Comparison of ENCODE assay signal across 8 cellular contexts in the genomic region with DNA sequence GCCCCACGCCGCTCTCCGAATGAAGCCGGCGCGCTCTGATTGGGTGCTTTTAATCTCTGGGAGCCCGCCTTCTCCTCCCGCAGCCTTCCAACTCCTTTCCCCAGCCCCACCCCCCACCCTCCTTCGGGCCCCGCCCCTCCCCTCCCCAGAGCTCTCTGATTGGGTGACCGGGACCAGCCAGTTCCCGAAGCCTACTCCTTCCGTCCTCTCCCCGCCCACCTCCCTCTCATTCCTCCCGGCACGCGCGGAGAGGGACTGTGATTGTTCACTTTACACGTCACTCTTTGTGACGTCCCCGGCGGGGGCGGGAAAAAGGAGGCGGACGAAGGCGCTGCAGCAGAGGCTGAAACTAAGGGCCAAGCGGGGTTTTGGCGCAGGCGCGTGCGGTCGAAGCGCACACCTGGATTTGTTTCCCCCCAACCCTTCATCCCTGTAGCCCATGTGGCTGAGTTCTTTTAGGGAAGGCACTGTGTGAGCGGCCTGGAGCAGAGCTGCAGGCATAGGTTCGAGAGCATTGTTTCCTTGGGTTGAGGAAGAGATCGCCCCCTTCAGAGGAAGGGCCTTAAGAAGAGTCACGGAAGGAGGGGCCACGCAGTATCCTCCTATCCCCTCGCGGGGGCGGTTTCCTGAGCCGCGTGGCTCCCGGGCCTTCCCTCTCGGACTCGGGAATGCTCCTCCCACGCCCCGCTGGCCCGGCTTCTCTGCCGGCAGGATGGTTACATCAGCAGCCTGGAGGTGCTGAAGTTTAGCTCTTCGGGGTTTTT. TPM values are rescaled to one million over a fixed set of nuclear protein-coding genes. Genes with fewer than 3 reads are reported as not detected.
DNase-seq lines count a peak whose midpoint lies in the region; ATAC-seq lines count a peak whose summit lies in the region.

A gene (minus strand): TSS at position 21 of the 764 bp plus-strand sequence. CDS start 361 bp downstream, outside the sequence.

- peak within 1 kb of the TSS; percentile 93 to 98 (median 93) for H3K27ac Mint-ChIP-seq in IgD-negative memory B cell

- peak; percentile 74 for ATAC-seq in GM21529 (IDR thresholded peaks at IDR 0.05; ENCODE audit: unreplicated experiment)

- H3K27me3 Mint-ChIP-seq in IgD-negative memory B cell = no peaks in the 10 kb centered on the region

- H3K4me1 Mint-ChIP-seq in IgD-negative memory B cell = peaks cover 25 to 28% (median 25%) of the 10 kb centered on the region in 3 donors

- H3K9me3 Mint-ChIP-seq in IgD-negative memory B cell = peaks cover 0 to 2% (median 0%) of the 10 kb centered on the region in 3 donors

- H3K4me3 Mint-ChIP-seq in IgD-negative memory B cell = peak within 1 kb of the TSS; percentile 94 to 99 (median 96)

- DNase-seq in DMS153 treated with DMSO at 0.1 percent for 48 hours (lab: John Stamatoyannopoulos, UW; ENCODE audit: unreplicated experiment) = peak; percentile 99
- peak; percentile 98 for DNase-seq in OCI-M1 (lab: John Stamatoyannopoulos, UW)
- DNase-seq in activated T-cell treated with anti-CD3 and anti-CD28 coated beads for 24 hours (ENCODE audit: low read depth) = peak; percentile 99
- peak; percentile 84 for DNase-seq in epidermal melanocyte (ENCODE audit: insufficient read length, low spot score)
- peak; percentile 99 for DNase-seq in middle frontal gyrus (ENCODE audit: extremely low spot score, low spot score)
- peak; percentile 97 to 99 for DNase-seq in stimulated activated CD8-positive, alpha-beta memory T cell treated with anti-CD3 and anti-CD28 coated beads, Interleukin-2, amount 100 ng/mL, for 48 hours (ENCODE audit: low read depth in 2 of 2)

- H3K36me3 Mint-ChIP-seq in IgD-negative memory B cell = no peaks in the 10 kb centered on the region

RNA-seq across cellular contexts. Expression of the gene that starts here (rescaled TPM):
- 4.8 TPM for polyA plus RNA-seq in IgD-negative memory B cell

Comparison
In these comparisons a context has a peak if more than half of its experiments do, and no peak if none do; other contexts are left out.
1. Peak in every context shown above with its lines: DNase-seq and ATAC-seq.